Comparison of ENCODE assay signal across 20 cellular contexts in the genomic region with DNA sequence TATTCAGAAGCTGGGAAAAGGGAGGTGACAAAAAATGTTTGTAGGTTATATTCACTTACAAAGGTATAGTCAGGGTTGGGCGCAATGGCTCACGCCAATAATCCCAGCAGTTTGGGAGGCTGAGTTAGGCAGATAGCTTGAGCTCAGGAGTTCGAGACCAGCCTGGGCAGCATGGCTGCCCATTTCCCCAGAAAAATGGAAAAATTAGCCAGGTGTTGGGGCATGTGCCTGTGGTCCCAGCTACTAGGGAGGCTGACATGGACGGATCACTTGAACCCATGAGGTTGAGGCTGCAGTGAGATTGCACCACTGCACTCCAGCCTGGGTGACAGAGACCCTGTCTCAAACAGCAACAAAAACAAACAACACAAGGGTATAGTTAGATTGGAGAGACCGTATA. TPM values are rescaled to one million over a fixed set of nuclear protein-coding genes. Genes with fewer than 3 reads are reported as not detected.
DNase-seq lines count a peak whose midpoint lies in the region; ATAC-seq, FAIRE-seq and TF ChIP-seq lines count a peak whose summit lies in the region.
"Had no signal": no experiment of that assay in that cellular context is flagged by ENCODE, and none has a peak within 500 bp of the region (broad histone marks: within the 10 kb centered on the region; RNA-seq: fewer than 3 reads in every experiment).

No MANE protein-coding gene starts in this region.

- CTCF ChIA-PET in CD4-positive, alpha-beta T cell (lab: Charles Lee), result no interaction called here
- CTCF ChIA-PET in K562 (lab: Yijun Ruan, JAX; ENCODE audit: low intra/inter-chr PET ratio), result no interaction called here

- peak overlapping the region; percentile 30 for H3K27ac Mint-ChIP-seq in CD4-positive, alpha-beta T cell
- H3K27ac Mint-ChIP-seq in IgD-negative memory B cell (no peak overlapping the region), osteocyte (ENCODE audit: unreplicated experiment) (no peak overlapping the region)
- H3K27ac Mint-ChIP-seq: CD8-positive, alpha-beta T cell; HFFc6 had no signal

- no peaks in the 10 kb centered on the region for H3K27me3 Mint-ChIP-seq in CD4-positive, alpha-beta T cell
- H3K27me3 Mint-ChIP-seq in IgD-negative memory B cell, result no peaks in the 10 kb centered on the region
- H3K27me3 Mint-ChIP-seq in osteocyte (ENCODE audit: unreplicated experiment), result no peaks in the 10 kb centered on the region

- no peaks in the 10 kb centered on the region for H3K9me3 ChIP-seq in CD4-positive, alpha-beta T cell (ENCODE audit: control insufficient read depth, low read length)
- H3K9me3 ChIP-seq in K562 (replicated peaks; ENCODE audit: control insufficient read depth, insufficient read depth, low read depth, low read length), result no peaks in the 10 kb centered on the region
- H3K9me3 ChIP-seq: Caco-2, HAP-1 had no signal

- peaks cover 73% of the 10 kb centered on the region for H3K79me2 ChIP-seq in K562 (ENCODE audit: control insufficient read depth, insufficient read depth, low read length)

- intact Hi-C loops in CD4-positive, alpha-beta T cell (cut with DNase I, micrococcal nuclease), result loop anchor here (5.0 kb wide), 2 partner anchors 61 to 126 kb away; no protein-coding TSS in a partner anchor
- intact Hi-C loops in K562 (cut with micrococcal nuclease), result no loop called here

- peaks cover 73% of the 10 kb centered on the region for H3K36me3 ChIP-seq in K562 (ENCODE audit: control insufficient read depth, insufficient read depth, low read length)

- 0 out of 2 replicates have a peak, but pooled peaks cover 2% of the 10 kb centered on the region for H4K20me1 ChIP-seq in K562 (replicated peaks; ENCODE audit: control insufficient read depth, insufficient read depth, low read length)

- no peak overlapping the region for H3K4me2 ChIP-seq in K562 (ENCODE audit: insufficient read depth, low read length)

- POLR2A ChIA-PET in CD4-positive, alpha-beta T cell (lab: Charles Lee), result no interaction called here
- POLR2A ChIA-PET in K562 (lab: Yijun Ruan, JAX), result interaction anchor here (0.6 to 1.5 kb wide), 6 partner anchors 8 to 77 kb away, joined by 3 to 7 read pairs (median 4); a partner anchor contains a TSS

- WGBS in K562 (ENCODE audit: insufficient coverage, low coverage, missing lambda C conversion rate), result 98% methylated on average over 5 of the region's 5 CpGs

- H3K36me3 Mint-ChIP-seq in CD4-positive, alpha-beta T cell (ENCODE audit: low read depth), result peaks cover 76% of the 10 kb centered on the region
- H3K36me3 Mint-ChIP-seq in IgD-negative memory B cell (no peaks in the 10 kb centered on the region), osteocyte (ENCODE audit: unreplicated experiment) (peaks cover 21% of the 10 kb centered on the region)

- H2AFZ ChIP-seq in K562 (ENCODE audit: low read depth, low read length), result no peak overlapping the region

- in situ Hi-C loops in K562 (cut with MboI), result no loop called here

- H3K9me1 ChIP-seq in K562 (ENCODE audit: control insufficient read depth, insufficient read depth, low read length), result peaks cover 4% of the 10 kb centered on the region

- H3K9ac ChIP-seq in K562 (ENCODE audit: insufficient read depth in 1 of 2, low read depth in 2 of 2, low read length in 2 of 2), result peak overlapping the region in 1 of 2 experiments; percentile 27; a peak in 1 of 4 replicates

- no peaks in the 10 kb centered on the region for H3K27me3 ChIP-seq in CD4-positive, alpha-beta T cell (ENCODE audit: control insufficient read depth, insufficient read depth, low read length)
- no peaks in the 10 kb centered on the region for H3K27me3 ChIP-seq in K562 (ENCODE audit: control insufficient read depth in 2 of 2, insufficient read depth in 2 of 2, low read length in 2 of 2)

- DNase-seq in CD4-positive, alpha-beta T cell, result no peak
- DNase-seq in K562 (ENCODE audit: extremely low read depth in 1 of 4, low spot score in 3 of 4), result no peak
- peak; percentile 74 for DNase-seq in osteocyte (ENCODE audit: extremely low spot score, unreplicated experiment)
- no peak for DNase-seq in cortex of kidney (lab: John Stamatoyannopoulos, UW)
- DNase-seq in HTR-8/SVneo (ENCODE audit: insufficient read length, low spot score), result no peak
- DNase-seq in NCI-H69 (lab: John Stamatoyannopoulos, UW), result no peak
- DNase-seq: C1 segment of cervical spinal cord; Caco-2; CD8-positive, alpha-beta T cell; DMS153; DND-41; GOT3; HFFc6 had no signal

- peaks cover 12 to 13% of the 10 kb centered on the region in 2 experiments; a peak in 3 of 5 replicates for H3K4me1 ChIP-seq in K562 (replicated peaks in 1 of 2; ENCODE audit: control insufficient read depth in 2 of 2, insufficient read depth in 2 of 2, low read length in 2 of 2)

- no peak for TF ChIP-seq POLR2A in K562 (conservative IDR thresholded peaks at IDR 0.05)

- H3K9me3 Mint-ChIP-seq in CD4-positive, alpha-beta T cell, result no peaks in the 10 kb centered on the region
- H3K9me3 Mint-ChIP-seq in IgD-negative memory B cell (no peaks in the 10 kb centered on the region), osteocyte (ENCODE audit: unreplicated experiment) (no peaks in the 10 kb centered on the region)
- H3K9me3 Mint-ChIP-seq: CD8-positive, alpha-beta T cell; HFFc6 had no signal

- peaks cover 27% of the 10 kb centered on the region for H3K4me1 Mint-ChIP-seq in CD4-positive, alpha-beta T cell (ENCODE audit: low read depth)
- H3K4me1 Mint-ChIP-seq in IgD-negative memory B cell, result peaks cover 4 to 18% (median 18%) of the 10 kb centered on the region in 3 donors
- peaks cover 20% of the 10 kb centered on the region for H3K4me1 Mint-ChIP-seq in osteocyte (ENCODE audit: unreplicated experiment)

- TF ChIP-seq CTCF in CD4-positive, alpha-beta T cell (IDR thresholded peaks at IDR 0.05), result no peak
- TF ChIP-seq CTCF in K562 (IDR thresholded peaks at IDR 0.05 in 2 of 3, conservative IDR thresholded peaks at IDR 0.05 in 1 of 3; ENCODE audit: insufficient read depth in 2 of 3, low read depth in 1 of 3, low read length in 3 of 3) (no peak), osteocyte (IDR thresholded peaks at IDR 0.05) (no peak)

- H3K4me3 Mint-ChIP-seq in CD4-positive, alpha-beta T cell, result no peak overlapping the region
- H3K4me3 Mint-ChIP-seq in IgD-negative memory B cell (peak overlapping the region in 3 of 4 donors; percentile 63 to 80 (median 73)), osteocyte (ENCODE audit: unreplicated experiment) (no peak overlapping the region)
- H3K4me3 Mint-ChIP-seq: CD8-positive, alpha-beta T cell; HFFc6 had no signal

- FAIRE-seq in K562 (lab: Jason Lieb, UNC) (no peak), HTR-8/SVneo (lab: Jason Lieb, UNC) (no peak)
- FAIRE-seq: G401.6, GM12892, H54 had no signal

- H3K4me3 ChIP-seq in K562, result no peak overlapping the region
- H3K4me3 ChIP-seq: HAP-1 had no signal

- no peak for TF ChIP-seq RAD21 in K562 (CRISPR knock-in tag; conservative IDR thresholded peaks at IDR 0.05 in 1 of 2, IDR thresholded peaks at IDR 0.05 in 1 of 2)

- H3K27ac ChIP-seq in CD4-positive, alpha-beta T cell (ENCODE audit: low read depth, low read length), result no peak overlapping the region
- H3K27ac ChIP-seq in K562 (ENCODE audit: extremely low read depth, low read depth, low read length), result no peak overlapping the region

- no peak for TF ChIP-seq EP300 in K562 (IDR thresholded peaks at IDR 0.05; ENCODE audit: low read length)

- no TSS peak for BruUV-seq in K562 (replicated peaks; lab: Mats Ljungman, UMichigan)

- ATAC-seq in CD4-positive, alpha-beta T cell (ENCODE audit: poor library complexity), result no peak
- no peak for ATAC-seq in K562
- ATAC-seq: CD8-positive, alpha-beta T cell had no signal

RNA-seq across cellular contexts. Expression of a gene that starts 3.0 kb away (rescaled TPM):
- total RNA-seq in CD4-positive, alpha-beta T cell, result 10 to 100 TPM; 46.2 to 49.6 TPM
- 31.3 TPM for polyA plus RNA-seq in IgD-negative memory B cell
- total RNA-seq in K562 (2011; cell fraction: chromatin; rRNA removed; ENCODE audit: low replicate concordance), result 89.8 and 171 TPM in 2 replicates
- total RNA-seq in K562 (2011; cell fraction: nucleolus; rRNA removed), result 62.5 and 62.7 TPM in 2 replicates
- 108 and 147 TPM in 2 replicates for total RNA-seq in K562 (2011; cell fraction: nucleoplasm; rRNA removed)
- 116 and 131 TPM in 2 replicates for total RNA-seq in K562 (2014; rRNA removed)
- 226 and 256 TPM in 2 replicates for total RNA-seq in K562 (2014; rRNA removed; fragmentation: Illumina TruSeq; extraction: Trizol)
- total RNA-seq in K562 (2015; rRNA removed; fragmentation: Illumina TruSeq; extraction: Trizol), result 158 and 173 TPM in 2 replicates
- total RNA-seq in K562 (2021), result 179 and 180 TPM in 2 replicates
- polyA plus RNA-seq in K562 (2011; rRNA removed), result 197 and 262 TPM in 2 replicates
- polyA plus RNA-seq in K562 (2011; cell fraction: cytosol; rRNA removed), result 61.6 and 97.5 TPM in 2 replicates
- 58.4 and 74.7 TPM in 2 replicates for polyA plus RNA-seq in K562 (2011; cell fraction: nucleus; rRNA removed)
- 85.8 and 148 TPM in 2 replicates for polyA plus RNA-seq in K562 (2012)
- polyA plus RNA-seq in K562 (2014; fragmentation: Illumina TruSeq; extraction: Trizol), result 146 and 154 TPM in 2 replicates
- 100 to 1,000 TPM; 676 to 744 TPM for polyA plus RNA-seq in K562 (2014; fragmentation: Nextera tagmentation; extraction: Ambion mirVana)
- polyA plus RNA-seq in K562 (2014; rRNA removed), result 155 and 178 TPM in 2 replicates
- 94.8 and 116 TPM in 2 replicates for polyA minus RNA-seq in K562 (2011; rRNA and poly(A)+ RNA removed)
- polyA minus RNA-seq in K562 (2011; cell fraction: cytosol; rRNA and poly(A)+ RNA removed), result 31.9 and 42.0 TPM in 2 replicates
- polyA minus RNA-seq in K562 (2011; cell fraction: nucleus; rRNA and poly(A)+ RNA removed), result 29.8 and 43.9 TPM in 2 replicates
- total RNA-seq in osteocyte, result 48.0 and 50.8 TPM in 2 replicates

RNA-seq across cellular contexts. Expression of a gene that starts 12.0 kb away (rescaled TPM):
- total RNA-seq in CD4-positive, alpha-beta T cell, result not detected
- polyA plus RNA-seq in IgD-negative memory B cell (not detected), K562 (2011; rRNA removed) (0.28 and 0.43 TPM in 2 replicates), K562 (2014; fragmentation: Illumina TruSeq; extraction: Trizol) (0.40 and 0.45 TPM in 2 replicates), K562 (2014; fragmentation: Nextera tagmentation; extraction: Ambion mirVana) (under 1 TPM in 1 of 2 experiments, not detected in 1; 0.03 TPM), K562 (2014; rRNA removed) (0.33 and 0.39 TPM in 2 replicates)
- total RNA-seq in K562 (2011; cell fraction: chromatin; rRNA removed; ENCODE audit: low replicate concordance), result 0.65 and 1.6 TPM in 2 replicates
- total RNA-seq in K562 (2011; cell fraction: nucleolus; rRNA removed), result 1.4 and 1.7 TPM in 2 replicates
- total RNA-seq in K562 (2011; cell fraction: nucleoplasm; rRNA removed), result 0.92 and 1.5 TPM in 2 replicates
- total RNA-seq in K562 (2014; rRNA removed) (0.54 and 0.69 TPM in 2 replicates), K562 (2014; rRNA removed; fragmentation: Illumina TruSeq; extraction: Trizol) (0.16 and 0.22 TPM in 2 replicates), K562 (2015; rRNA removed; fragmentation: Illumina TruSeq; extraction: Trizol) (0.15 and 0.22 TPM in 2 replicates), K562 (2021) (0.42 and 0.54 TPM in 2 replicates), osteocyte (15.1 and 15.9 TPM in 2 replicates)
- 0.24 and 0.48 TPM in 2 replicates for polyA plus RNA-seq in K562 (2011; cell fraction: cytosol; rRNA removed)
- 0.65 and 1.5 TPM in 2 replicates for polyA plus RNA-seq in K562 (2011; cell fraction: nucleus; rRNA removed)
- 0.33 and 0.69 TPM in 2 replicates for polyA plus RNA-seq in K562 (2012)
- 0.27 and 0.60 TPM in 2 replicates for polyA minus RNA-seq in K562 (2011; rRNA and poly(A)+ RNA removed)
- polyA minus RNA-seq in K562 (2011; cell fraction: cytosol; rRNA and poly(A)+ RNA removed), result 0.38 TPM in 1 of 2 replicates, not detected in the other
- polyA minus RNA-seq in K562 (2011; cell fraction: nucleus; rRNA and poly(A)+ RNA removed), result 0.56 and 0.81 TPM in 2 replicates
- total RNA-seq: A172; A673; CD8-positive, alpha-beta T cell had no signal

RNA-seq across cellular contexts. Expression of a gene that starts 24.1 kb away (rescaled TPM):
- 10 to 100 TPM; 19.9 to 20.8 TPM for total RNA-seq in CD4-positive, alpha-beta T cell
- 38.5 TPM for polyA plus RNA-seq in IgD-negative memory B cell
- total RNA-seq in K562 (2011; cell fraction: chromatin; rRNA removed; ENCODE audit: low replicate concordance), result 80.9 and 81.4 TPM in 2 replicates
- total RNA-seq in K562 (2011; cell fraction: nucleolus; rRNA removed), result 51.8 and 56.9 TPM in 2 replicates
- total RNA-seq in K562 (2011; cell fraction: nucleoplasm; rRNA removed), result 46.3 and 49.2 TPM in 2 replicates
- total RNA-seq in K562 (2014; rRNA removed), result 64.4 and 76.9 TPM in 2 replicates
- 51.4 and 56.3 TPM in 2 replicates for total RNA-seq in K562 (2014; rRNA removed; fragmentation: Illumina TruSeq; extraction: Trizol)
- 61.6 and 63.4 TPM in 2 replicates for total RNA-seq in K562 (2015; rRNA removed; fragmentation: Illumina TruSeq; extraction: Trizol)
- total RNA-seq in K562 (2021), result 85.1 and 85.9 TPM in 2 replicates
- 47.7 and 102 TPM in 2 replicates for polyA plus RNA-seq in K562 (2011; rRNA removed)
- 51.2 and 51.7 TPM in 2 replicates for polyA plus RNA-seq in K562 (2011; cell fraction: cytosol; rRNA removed)
- 83.3 and 107 TPM in 2 replicates for polyA plus RNA-seq in K562 (2011; cell fraction: nucleus; rRNA removed)
- polyA plus RNA-seq in K562 (2012), result 97.9 and 111 TPM in 2 replicates
- polyA plus RNA-seq in K562 (2014; fragmentation: Illumina TruSeq; extraction: Trizol), result 119 and 131 TPM in 2 replicates
- 10 to 100 TPM; 27.5 to 35.1 TPM for polyA plus RNA-seq in K562 (2014; fragmentation: Nextera tagmentation; extraction: Ambion mirVana)
- 63.5 and 70.8 TPM in 2 replicates for polyA plus RNA-seq in K562 (2014; rRNA removed)
- 40.3 and 59.5 TPM in 2 replicates for polyA minus RNA-seq in K562 (2011; rRNA and poly(A)+ RNA removed)
- polyA minus RNA-seq in K562 (2011; cell fraction: cytosol; rRNA and poly(A)+ RNA removed), result 46.6 and 57.6 TPM in 2 replicates
- polyA minus RNA-seq in K562 (2011; cell fraction: nucleus; rRNA and poly(A)+ RNA removed), result 16.6 and 28.9 TPM in 2 replicates
- total RNA-seq in osteocyte, result 51.4 and 53.9 TPM in 2 replicates

RNA-seq across cellular contexts. Expression of a gene that starts 52.0 kb away (rescaled TPM):
- 1 to 10 TPM; 2.0 to 2.7 TPM for total RNA-seq in CD4-positive, alpha-beta T cell
- polyA plus RNA-seq in IgD-negative memory B cell (not detected), K562 (2011; rRNA removed) (0.47 and 0.87 TPM in 2 replicates), K562 (2014; fragmentation: Illumina TruSeq; extraction: Trizol) (0.15 TPM in 1 of 2 replicates, not detected in the other), K562 (2014; fragmentation: Nextera tagmentation; extraction: Ambion mirVana) (not detected), K562 (2014; rRNA removed) (0.03 TPM in 1 of 2 replicates, not detected in the other)
- 1.2 and 3.1 TPM in 2 replicates for total RNA-seq in K562 (2011; cell fraction: chromatin; rRNA removed; ENCODE audit: low replicate concordance)
- 1.8 and 2.3 TPM in 2 replicates for total RNA-seq in K562 (2011; cell fraction: nucleolus; rRNA removed)
- 0.73 and 1.3 TPM in 2 replicates for total RNA-seq in K562 (2011; cell fraction: nucleoplasm; rRNA removed)
- total RNA-seq in K562 (2014; rRNA removed) (0.16 TPM in 1 of 2 replicates, not detected in the other), K562 (2014; rRNA removed; fragmentation: Illumina TruSeq; extraction: Trizol) (0.07 TPM in 1 of 2 replicates, not detected in the other), K562 (2015; rRNA removed; fragmentation: Illumina TruSeq; extraction: Trizol) (0.07 and 0.15 TPM in 2 replicates), K562 (2021) (0.63 and 1.2 TPM in 2 replicates), osteocyte (0.26 and 0.56 TPM in 2 replicates)
- polyA plus RNA-seq in K562 (2011; cell fraction: cytosol; rRNA removed), result 0.94 and 1.2 TPM in 2 replicates
- polyA plus RNA-seq in K562 (2011; cell fraction: nucleus; rRNA removed), result 1.6 and 2.7 TPM in 2 replicates
- 0.35 and 1.9 TPM in 2 replicates for polyA plus RNA-seq in K562 (2012)
- 0.21 and 0.54 TPM in 2 replicates for polyA minus RNA-seq in K562 (2011; rRNA and poly(A)+ RNA removed)
- polyA minus RNA-seq in K562 (2011; cell fraction: cytosol; rRNA and poly(A)+ RNA removed), result 0.67 TPM in 1 of 2 replicates, not detected in the other
- 0.94 and 1.00 TPM in 2 replicates for polyA minus RNA-seq in K562 (2011; cell fraction: nucleus; rRNA and poly(A)+ RNA removed)

Comparison
In these comparisons a context has a peak if more than half of its experiments do, and no peak if none do; other contexts are left out.
1. H3K4me3 Mint-ChIP-seq: peak in IgD-negative memory B cell (3 of 4); none in CD4-positive, alpha-beta T cell (single experiment) and osteocyte (single experiment).